ENCODE assay signal across 32 cellular contexts in the genomic region with DNA sequence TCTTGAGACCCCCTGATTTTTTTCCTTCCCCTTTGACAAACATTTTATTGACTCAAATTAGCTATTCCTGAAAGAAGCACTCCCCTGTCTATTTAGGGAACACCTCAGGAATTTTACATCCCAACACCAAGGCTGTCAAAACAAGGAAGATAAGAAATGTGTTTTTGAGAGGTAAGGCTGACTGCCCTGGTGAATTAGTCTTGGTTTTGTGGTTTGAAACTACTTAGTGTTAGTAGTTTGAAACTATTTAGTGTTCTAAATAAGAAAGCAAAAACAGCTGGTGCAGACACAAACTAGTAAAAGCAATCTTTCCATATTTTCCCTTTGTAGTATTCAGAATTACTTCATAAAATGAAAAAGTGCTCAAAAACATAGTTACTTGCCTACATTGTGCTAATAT.
"Had no signal": no experiment of that assay in that cellular context is flagged by ENCODE, and none has a peak within 500 bp of the region (broad histone marks: within the 10 kb centered on the region; RNA-seq: fewer than 3 reads in every experiment).

No MANE protein-coding gene starts in this region.

- H3K4me3 Mint-ChIP-seq: activated CD8-positive, alpha-beta T cell treated with anti-CD3 and anti-CD28 coated beads for 36 hours; activated naive CD8-positive, alpha-beta T cell treated with anti-CD3 and anti-CD28 coated beads, Interleukin-2, amount 10 ng/mL, durations not matched to agents 7 days and 5 days; activated T-cell treated with anti-CD3 and anti-CD28 coated beads, Interleukin-2, amount 50 U/mL, for 4 hours; central memory CD8-positive, alpha-beta T cell; dendritic cell treated with granulocyte-macrophage colony-stimulating factor and Interleukin-4, amounts not matched to agents 40 ng/mL and 50 ng/mL, for 4 days; endodermal cell; memory B cell; naive thymus-derived CD8-positive, alpha-beta T cell; neural crest cell; stimulated activated effector memory CD8-positive, alpha-beta T cell treated with anti-CD3 and anti-CD28 coated beads, Interleukin-12 subunit alpha, Interleukin-12 subunit beta, amount 100 ng/mL, for 72 hours; stimulated activated naive CD8-positive, alpha-beta T cell treated with anti-CD3 and anti-CD28 coated beads, Interleukin-15, Interleukin-2, amounts not matched to agents 100 ng/mL and 50 ng/mL, for 24 hours; WTC11 had no signal

- H3K36me3 Mint-ChIP-seq: activated naive CD8-positive, alpha-beta T cell treated with anti-CD3 and anti-CD28 coated beads, Interleukin-2, amount 10 ng/mL, durations not matched to agents 7 days and 5 days; stimulated activated effector memory CD8-positive, alpha-beta T cell treated with anti-CD3 and anti-CD28 coated beads, Interleukin-12 subunit alpha, Interleukin-12 subunit beta, amount 100 ng/mL, for 72 hours had no signal

- H3K4me1 Mint-ChIP-seq: activated naive CD8-positive, alpha-beta T cell treated with anti-CD3 and anti-CD28 coated beads, Interleukin-2, amount 10 ng/mL, durations not matched to agents 7 days and 5 days; central memory CD8-positive, alpha-beta T cell; memory B cell; naive thymus-derived CD8-positive, alpha-beta T cell; neural crest cell; stimulated activated effector memory CD8-positive, alpha-beta T cell treated with anti-CD3 and anti-CD28 coated beads, Interleukin-12 subunit alpha, Interleukin-12 subunit beta, amount 100 ng/mL, for 72 hours had no signal

- H3K4me3 ChIP-seq: ascending aorta, breast epithelium, esophagus muscularis mucosa, heart right ventricle, pancreas, prostate gland, thoracic aorta had no signal

- H3K27ac Mint-ChIP-seq: activated CD8-positive, alpha-beta T cell treated with anti-CD3 and anti-CD28 coated beads for 36 hours; activated naive CD8-positive, alpha-beta T cell treated with anti-CD3 and anti-CD28 coated beads, Interleukin-2, amount 10 ng/mL, durations not matched to agents 7 days and 5 days; activated T-helper 2 cell treated with anti-CD3 and anti-CD28 coated beads, Interferon-gamma antibody, Interleukin-2, Interleukin-4, amounts not matched to agents 10 μg/mL and 5 μg/mL and 100 μg/mL, durations not matched to agents 14 hours and 24 hours and 36 hours; dendritic cell treated with granulocyte-macrophage colony-stimulating factor and Interleukin-4, amounts not matched to agents 40 ng/mL and 50 ng/mL, for 4 days; endodermal cell; memory B cell; naive thymus-derived CD8-positive, alpha-beta T cell; stimulated activated effector memory CD8-positive, alpha-beta T cell treated with anti-CD3 and anti-CD28 coated beads, Interleukin-12 subunit alpha, Interleukin-12 subunit beta, amount 100 ng/mL, for 72 hours; stimulated activated naive CD8-positive, alpha-beta T cell treated with anti-CD3 and anti-CD28 coated beads, Interleukin-15, Interleukin-2, amounts not matched to agents 100 ng/mL and 50 ng/mL, for 24 hours; WTC11 had no signal

- DNase-seq: activated CD4-positive, alpha-beta T cell treated with anti-CD3 and anti-CD28 coated beads for 1 hour; activated CD4-positive, alpha-beta T cell treated with anti-CD3 and anti-CD28 coated beads, Interleukin-2, amount 50 U/mL, for 1 hour; activated CD8-positive, alpha-beta T cell treated with anti-CD3 and anti-CD28 coated beads for 36 hours; activated naive CD4-positive, alpha-beta T cell; activated naive CD8-positive, alpha-beta T cell treated with anti-CD3 and anti-CD28 coated beads, Interleukin-2, amount 10 ng/mL, durations not matched to agents 7 days and 5 days; activated T-cell treated with anti-CD3 and anti-CD28 coated beads, Interleukin-2, amount 50 U/mL, for 4 hours; endodermal cell; foreskin keratinocyte; heart right ventricle; midbrain; naive thymus-derived CD8-positive, alpha-beta T cell; nucleus accumbens; pancreas; retina; small intestine; stimulated activated CD4-positive, alpha-beta T cell treated with anti-CD3 and anti-CD28 coated beads, Interleukin-4, amount 100 ng/mL, for 24 hours; T-helper 2 cell; trophoblast cell had no signal

- H3K27me3 Mint-ChIP-seq: dendritic cell treated with granulocyte-macrophage colony-stimulating factor and Interleukin-4, amounts not matched to agents 40 ng/mL and 50 ng/mL, for 4 days had no signal

- ATAC-seq: activated CD8-positive, alpha-beta T cell treated with anti-CD3 and anti-CD28 coated beads for 36 hours; activated T-cell treated with anti-CD3 and anti-CD28 coated beads, Interleukin-2, amount 50 U/mL, for 4 hours; foreskin keratinocyte; heart right ventricle; naive thymus-derived CD8-positive, alpha-beta T cell; pancreas; sciatic nerve; stimulated activated effector memory CD8-positive, alpha-beta T cell treated with anti-CD3 and anti-CD28 coated beads, Interleukin-12 subunit alpha, Interleukin-12 subunit beta, amount 100 ng/mL, for 72 hours; WTC11 had no signal
